ENCODE assay signal across 15 cellular contexts in the genomic region with DNA sequence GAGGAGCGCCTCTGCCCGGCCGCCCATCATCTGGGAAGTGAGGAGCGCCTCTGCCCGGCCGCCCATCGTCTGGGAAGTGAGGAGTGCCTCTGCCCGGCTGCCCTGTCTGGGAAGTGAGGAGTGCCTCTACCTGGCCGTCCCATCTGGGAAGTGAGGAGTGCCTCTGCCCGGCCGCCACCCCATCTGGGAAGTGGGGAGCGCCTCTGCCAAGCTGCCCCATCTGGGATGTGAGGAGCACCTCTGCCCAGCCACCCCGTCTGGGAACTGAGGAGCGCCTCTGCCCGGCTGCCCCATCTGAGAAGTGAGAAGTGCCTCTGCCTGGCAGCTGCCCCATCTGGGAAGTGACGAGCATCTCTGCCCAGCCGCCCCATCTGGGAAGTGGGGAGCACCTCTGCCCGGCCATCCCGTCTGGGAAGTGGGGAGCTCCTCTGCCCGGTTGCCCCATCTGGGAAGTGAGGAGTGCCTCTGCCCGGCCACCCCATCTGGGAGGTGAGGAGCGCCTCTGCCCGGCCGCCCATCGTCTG. TPM values are rescaled to one million over a fixed set of nuclear protein-coding genes. Genes with fewer than 3 reads are reported as not detected.
"Had no signal": no experiment of that assay in that cellular context is flagged by ENCODE, and none has a peak within 500 bp of the region (broad histone marks: within the 10 kb centered on the region; RNA-seq: fewer than 3 reads in every experiment).

No MANE protein-coding gene starts in this region.

RNA-seq across cellular contexts. Expression of gene GSTA5, which starts 15.3 kb away (rescaled TPM):
- total RNA-seq: activated B cell treated with CpG ODN at 0.5 μM for 24 hours; activated CD4-positive, alpha-beta memory T cell treated with anti-CD3 and anti-CD28 coated beads for 36 hours; activated CD4-positive, alpha-beta memory T cell treated with anti-CD3 and anti-CD28 coated beads, Interleukin-2, amount 10 ng/mL, durations not matched to agents 7 days and 5 days; activated CD4-positive, alpha-beta T cell treated with anti-CD3 and anti-CD28 coated beads for 36 hours; activated CD4-positive, alpha-beta T cell treated with anti-CD3 and anti-CD28 coated beads, Interleukin-2, amount 10 ng/mL, durations not matched to agents 24 days and 14 days; activated CD4-positive, alpha-beta T cell treated with anti-CD3 and anti-CD28 coated beads, Interleukin-2, amount 10 ng/mL, durations not matched to agents 7 days and 5 days; activated CD8-positive, alpha-beta memory T cell treated with anti-CD3 and anti-CD28 coated beads for 36 hours; activated CD8-positive, alpha-beta memory T cell treated with anti-CD3 and anti-CD28 coated beads, Interleukin-2, amount 10 ng/mL, durations not matched to agents 7 days and 5 days; activated CD8-positive, alpha-beta T cell treated with anti-CD3 and anti-CD28 coated beads for 36 hours; activated CD8-positive, alpha-beta T cell treated with anti-CD3 and anti-CD28 coated beads, Interleukin-2, amount 10 ng/mL, durations not matched to agents 7 days and 5 days; T-cell; T-helper 1 cell treated with Interleukin-12 subunit alpha and Interleukin-12 subunit beta and Interleukin-4 antibody, amounts not matched to agents 30 ng/mL and 1 ng/mL, for 36 hours; T-helper 17 cell; T-helper 2 cell treated with Interferon-gamma antibody and Interleukin-4, amounts not matched to agents 100 ng/mL and 5 ng/mL, for 36 hours; WTC11 had no signal

RNA-seq across cellular contexts. Expression of gene GSTA1, which starts 21.7 kb away (rescaled TPM):
- total RNA-seq: activated B cell treated with CpG ODN at 0.5 μM for 24 hours; activated CD4-positive, alpha-beta memory T cell treated with anti-CD3 and anti-CD28 coated beads for 36 hours; activated CD4-positive, alpha-beta memory T cell treated with anti-CD3 and anti-CD28 coated beads, Interleukin-2, amount 10 ng/mL, durations not matched to agents 7 days and 5 days; activated CD4-positive, alpha-beta T cell treated with anti-CD3 and anti-CD28 coated beads for 36 hours; activated CD4-positive, alpha-beta T cell treated with anti-CD3 and anti-CD28 coated beads, Interleukin-2, amount 10 ng/mL, durations not matched to agents 24 days and 14 days; activated CD4-positive, alpha-beta T cell treated with anti-CD3 and anti-CD28 coated beads, Interleukin-2, amount 10 ng/mL, durations not matched to agents 7 days and 5 days; activated CD8-positive, alpha-beta memory T cell treated with anti-CD3 and anti-CD28 coated beads for 36 hours; activated CD8-positive, alpha-beta memory T cell treated with anti-CD3 and anti-CD28 coated beads, Interleukin-2, amount 10 ng/mL, durations not matched to agents 7 days and 5 days; activated CD8-positive, alpha-beta T cell treated with anti-CD3 and anti-CD28 coated beads for 36 hours; activated CD8-positive, alpha-beta T cell treated with anti-CD3 and anti-CD28 coated beads, Interleukin-2, amount 10 ng/mL, durations not matched to agents 7 days and 5 days; T-helper 1 cell treated with Interleukin-12 subunit alpha and Interleukin-12 subunit beta and Interleukin-4 antibody, amounts not matched to agents 30 ng/mL and 1 ng/mL, for 36 hours; T-helper 2 cell treated with Interferon-gamma antibody and Interleukin-4, amounts not matched to agents 100 ng/mL and 5 ng/mL, for 36 hours had no signal
